ENCODE assay signal across 8 cellular contexts in genomic region chr11:46050065-46050464, GRCh38.
DNase-seq lines count a peak whose midpoint lies in the region; ATAC-seq and TF ChIP-seq lines count a peak whose summit lies in the region.

No MANE protein-coding gene starts in this region.

- no peaks in the 10 kb centered on the region for H3K27me3 Mint-ChIP-seq in CD8-positive, alpha-beta T cell (ENCODE audit: low read depth)

- POLR2A ChIA-PET in CD8-positive, alpha-beta T cell (lab: Charles Lee), result no interaction called here

- CTCF ChIA-PET in CD8-positive, alpha-beta T cell (lab: Charles Lee), result interaction anchor here (1.6 kb wide), 1 partner anchor 11 kb away, joined by 3 read pairs; no protein-coding TSS in a partner anchor

- peaks cover 45% of the 10 kb centered on the region for H3K36me3 Mint-ChIP-seq in CD8-positive, alpha-beta T cell

- H3K36me3 ChIP-seq in left lung, result no peaks in the 10 kb centered on the region
- no peaks in the 10 kb centered on the region for H3K36me3 ChIP-seq in thyroid gland
- H3K36me3 ChIP-seq in suprapubic skin, result no peaks in the 10 kb centered on the region
- peaks cover 3% of the 10 kb centered on the region for H3K36me3 ChIP-seq in CD8-positive, alpha-beta T cell (ENCODE audit: insufficient read depth, low read length)

- no peak overlapping the region for H3K27ac Mint-ChIP-seq in CD8-positive, alpha-beta T cell

- H3K9me3 Mint-ChIP-seq in CD8-positive, alpha-beta T cell, result no peaks in the 10 kb centered on the region

- no peak overlapping the region for H3K4me3 ChIP-seq in left lung
- no peak overlapping the region for H3K4me3 ChIP-seq in thyroid gland (replicated peaks in 1 of 3)
- H3K4me3 ChIP-seq in suprapubic skin, result no peak overlapping the region
- H3K4me3 ChIP-seq in CD8-positive, alpha-beta T cell (ENCODE audit: low read depth, low read length), result no peak overlapping the region

- 21 to 26% methylated on average over 4 of the region's 4 CpGs for WGBS in thyroid gland, 2 donors
- WGBS in suprapubic skin, result 20% methylated on average over 4 of the region's 4 CpGs

- DNase-seq in HT1080 (ENCODE audit: low read depth), result peak; percentile 57
- peak; percentile 56 for DNase-seq in cerebellar cortex (ENCODE audit: low spot score)
- DNase-seq in left lung, result peak in 1 of 2 donors; percentile 54
- peak; percentile 70 to 73 for DNase-seq in thyroid gland
- DNase-seq in suprapubic skin (ENCODE audit: low spot score in 2 of 2), result no peak
- DNase-seq in CD8-positive, alpha-beta T cell, result no peak

- no peak overlapping the region for H3K4me3 Mint-ChIP-seq in CD8-positive, alpha-beta T cell

- H3K9me3 ChIP-seq in left lung (no peaks in the 10 kb centered on the region), thyroid gland (no peaks in the 10 kb centered on the region), suprapubic skin (no peaks in the 10 kb centered on the region)
- H3K9me3 ChIP-seq in CD8-positive, alpha-beta T cell (ENCODE audit: low read length), result no peaks in the 10 kb centered on the region

- H3K27me3 ChIP-seq in left lung, result no peaks in the 10 kb centered on the region
- H3K27me3 ChIP-seq in thyroid gland, result no peaks in the 10 kb centered on the region
- H3K27me3 ChIP-seq in suprapubic skin, result no peaks in the 10 kb centered on the region
- H3K27me3 ChIP-seq in CD8-positive, alpha-beta T cell (ENCODE audit: insufficient read depth, low read length), result no peaks in the 10 kb centered on the region

- H3K27ac ChIP-seq in left lung (peak overlapping the region; percentile 35 to 49), thyroid gland (peak overlapping the region; percentile 2 to 52 (median 50)), suprapubic skin (no peak overlapping the region)
- H3K27ac ChIP-seq in CD8-positive, alpha-beta T cell (ENCODE audit: low read depth, low read length), result no peak overlapping the region

- intact Hi-C loops in left lung (cut with DNase I) (no loop called here), thyroid gland (cut with DNase I) (no loop called here)
- intact Hi-C loops in CD8-positive, alpha-beta T cell (cut with DNase I, micrococcal nuclease), result no loop called here

- TF ChIP-seq EP300 in suprapubic skin (IDR thresholded peaks at IDR 0.05), result no peak

- TF ChIP-seq POLR2A in thyroid gland (IDR thresholded peaks at IDR 0.05) (no peak), suprapubic skin (IDR thresholded peaks at IDR 0.05) (no peak)

- TF ChIP-seq CTCF in left lung (IDR thresholded peaks at IDR 0.05) (no peak), thyroid gland (IDR thresholded peaks at IDR 0.05) (peak in 1 of 6 experiments; percentile 6), suprapubic skin (IDR thresholded peaks at IDR 0.05) (no peak)
- no peak for TF ChIP-seq CTCF in CD8-positive, alpha-beta T cell (IDR thresholded peaks at IDR 0.05)

- H3K4me1 ChIP-seq in left lung, result peaks cover 12 to 26% of the 10 kb centered on the region in 2 donors
- peaks cover 20 to 36% of the 10 kb centered on the region in 2 donors for H3K4me1 ChIP-seq in thyroid gland
- H3K4me1 ChIP-seq in suprapubic skin, result peaks cover 26% of the 10 kb centered on the region
- H3K4me1 ChIP-seq in CD8-positive, alpha-beta T cell (ENCODE audit: insufficient read depth, low read length), result no peaks in the 10 kb centered on the region

- no peaks in the 10 kb centered on the region for H3K4me1 Mint-ChIP-seq in CD8-positive, alpha-beta T cell (ENCODE audit: low read depth)

- ATAC-seq in left lung (peak; percentile 95), HG03565 (IDR thresholded peaks at IDR 0.05; ENCODE audit: unreplicated experiment) (no peak), GM19397 (IDR thresholded peaks at IDR 0.05; ENCODE audit: unreplicated experiment) (no peak)
- ATAC-seq in CD8-positive, alpha-beta T cell, result no peak

Comparison
In these comparisons a context has a peak if more than half of its experiments do, and no peak if none do; other contexts are left out.
1. DNase-seq: peak in HT1080 (single experiment), cerebellar cortex (single experiment) and thyroid gland (2 of 2); none in suprapubic skin (0 of 2) and CD8-positive, alpha-beta T cell (0 of 7).
2. H3K27ac ChIP-seq: peak in left lung (2 of 2) and thyroid gland (3 of 3); none in suprapubic skin (single experiment) and CD8-positive, alpha-beta T cell (single experiment).